ENCODE assay signal across 5 cellular contexts in genomic region chr16:85276258-85276657, GRCh38.
"Had no signal": no experiment of that assay in that cellular context is flagged by ENCODE, and none has a peak within 500 bp of the region (broad histone marks: within the 10 kb centered on the region; RNA-seq: fewer than 3 reads in every experiment).

No MANE protein-coding gene starts in this region.

- H3K4me3 ChIP-seq: SK-N-MC had no signal

- FAIRE-seq: astrocyte had no signal

- H3K27ac ChIP-seq: SK-N-MC had no signal

- DNase-seq: NCI-H1048, NCI-H446 treated with DMSO at 0.1 percent for 48 hours, T1000 had no signal
